Comparison of ENCODE assay signal across 13 cellular contexts in the genomic region with DNA sequence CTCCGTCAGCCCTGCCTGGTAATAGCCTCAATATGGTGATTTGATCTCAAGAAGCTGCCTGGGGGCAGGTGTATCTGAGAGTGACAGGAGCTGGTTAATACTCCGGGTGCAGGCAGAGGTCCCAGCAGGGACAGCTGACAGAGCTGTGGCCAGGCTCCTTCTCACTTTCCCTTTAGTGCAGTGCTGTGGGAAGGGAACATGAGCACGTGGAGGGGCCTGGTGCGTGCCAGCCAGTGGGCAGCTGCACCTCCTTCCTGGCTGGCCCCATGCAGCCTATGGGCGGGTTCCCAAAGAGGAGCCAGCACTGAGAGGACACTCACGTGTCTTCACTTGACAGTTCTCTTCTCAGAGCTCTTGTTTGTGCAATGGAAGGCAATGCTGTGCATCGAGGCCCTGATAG. TPM values are rescaled to one million over a fixed set of nuclear protein-coding genes. Genes with fewer than 3 reads are reported as not detected.
DNase-seq lines count a peak whose midpoint lies in the region; ATAC-seq and TF ChIP-seq lines count a peak whose summit lies in the region.
"Had no signal": no experiment of that assay in that cellular context is flagged by ENCODE, and none has a peak within 500 bp of the region (broad histone marks: within the 10 kb centered on the region; RNA-seq: fewer than 3 reads in every experiment).

No MANE protein-coding gene starts in this region.

- TF ChIP-seq CTCF in body of pancreas (IDR thresholded peaks at IDR 0.05) (no peak), gastrocnemius medialis (IDR thresholded peaks at IDR 0.05 in 4 of 5, conservative IDR thresholded peaks at IDR 0.05 in 1 of 5) (peak in 1 of 5 experiments; percentile 17)

- intact Hi-C loops in body of pancreas (cut with DNase I) (no loop called here), gastrocnemius medialis (cut with DNase I; ENCODE audit: low total_unique reads) (loop anchor here (1.0 to 2.0 kb wide), 4 partner anchors 18 to 73 kb away; a partner anchor contains a TSS)

- H3K4me1 ChIP-seq in body of pancreas (peaks cover 18% of the 10 kb centered on the region), gastrocnemius medialis (peaks cover 27 to 29% of the 10 kb centered on the region in 2 donors)
- H3K4me1 ChIP-seq: parathyroid adenoma had no signal

- H3K27me3 ChIP-seq in body of pancreas (no peaks in the 10 kb centered on the region), gastrocnemius medialis (no peaks in the 10 kb centered on the region)

- H3K36me3 ChIP-seq in body of pancreas (replicated peaks in 1 of 2; ENCODE audit: insufficient read depth in 1 of 2, low read depth in 2 of 2) (no peaks in the 10 kb centered on the region), gastrocnemius medialis (no peaks in the 10 kb centered on the region)
- H3K36me3 ChIP-seq: HAP-1 had no signal

- DNase-seq in G401 (ENCODE audit: low spot score) (peak; percentile 58), body of pancreas (peak in 2 of 4 donors; percentile 37 to 54), islet precursor cell (peak; percentile 65), gastrocnemius medialis (peak; percentile 95 to 98), NCI-H345 (lab: John Stamatoyannopoulos, UW) (no peak), KBM-7 (no peak), NCI-H1105 (lab: John Stamatoyannopoulos, UW) (no peak)
- DNase-seq: CD4-positive, CD25-positive, alpha-beta regulatory T cell; kidney; NCI-H1694 had no signal

- ATAC-seq in body of pancreas (peak; percentile 19), gastrocnemius medialis (peak; percentile 96 to 97), GM18861 (IDR thresholded peaks at IDR 0.05; ENCODE audit: unreplicated experiment) (no peak)

- 41 to 59% methylated on average over 3 to 7 of the region's 7 CpGs for WGBS in body of pancreas, 2 donors

- in situ Hi-C loops in G401 (cut with HindIII; ENCODE audit: low sequenced_read_pairs), result no loop called here
- in situ Hi-C loops in gastrocnemius medialis (cut with MboI; ENCODE audit: low sequenced_read_pairs in 4 of 4), result no loop called here
- in situ Hi-C loops in KBM-7 (cut with MboI; ENCODE audit: low pct_unique_long_range_greater_than_20kb, low sequenced_read_pairs), result no loop called here

- H3K9me3 ChIP-seq in body of pancreas (no peaks in the 10 kb centered on the region), gastrocnemius medialis (no peaks in the 10 kb centered on the region)
- H3K9me3 ChIP-seq: HAP-1 had no signal

- H3K4me3 ChIP-seq in body of pancreas, result no peak overlapping the region
- H3K4me3 ChIP-seq in gastrocnemius medialis, result peak overlapping the region in 2 of 4 donors; percentile 17 to 18
- H3K4me3 ChIP-seq: HAP-1 had no signal

- no peak for TF ChIP-seq POLR2A in body of pancreas (IDR thresholded peaks at IDR 0.05)
- peak in 1 of 2 donors; percentile 51 for TF ChIP-seq POLR2A in gastrocnemius medialis (IDR thresholded peaks at IDR 0.05)

- H3K27ac ChIP-seq in body of pancreas (peak overlapping the region in 1 of 4 donors; percentile 34), gastrocnemius medialis (peak overlapping the region; percentile 89 to 95 (median 92))
- H3K27ac ChIP-seq: parathyroid adenoma had no signal

RNA-seq across cellular contexts. Expression of a gene that starts 9.1 kb away (rescaled TPM):
- 6.2 and 7.6 TPM in 2 replicates for total RNA-seq in G401 (2014; rRNA removed; shearing (Covaris generic))
- total RNA-seq in body of pancreas (1 to 10 TPM; 4.3 to 7.8 TPM), gastrocnemius medialis (10 to 100 TPM in 2 of 4 donors, 1 to 10 TPM in 2; 5.4 to 20.1 (median 9.1) TPM)

RNA-seq across cellular contexts. Expression of a gene that starts 30.0 kb away (rescaled TPM):
- total RNA-seq in G401 (2014; rRNA removed; shearing (Covaris generic)), result 31.8 and 75.0 TPM in 2 replicates
- 1 to 10 TPM; 6.6 to 7.8 TPM for total RNA-seq in body of pancreas
- total RNA-seq in gastrocnemius medialis, result 10 to 100 TPM in 3 of 4 donors, 1 to 10 TPM in 1; 8.8 to 17.3 (median 16.4) TPM

RNA-seq across cellular contexts. Expression of a gene that starts 46.3 kb away (rescaled TPM):
- total RNA-seq in G401 (2014; rRNA removed; shearing (Covaris generic)), result 15.9 and 16.6 TPM in 2 replicates
- total RNA-seq in body of pancreas, result 10 to 100 TPM; 18.2 to 57.7 TPM
- 1 to 10 TPM; 3.3 to 9.8 (median 8.6) TPM for total RNA-seq in gastrocnemius medialis

Comparison
In these comparisons a context has a peak if more than half of its experiments do, and no peak if none do; other contexts are left out.
1. DNase-seq: peak in G401 (single experiment), islet precursor cell (single experiment) and gastrocnemius medialis (2 of 2); none in NCI-H345 (single experiment), KBM-7 (single experiment) and NCI-H1105 (single experiment).